Comparison of ENCODE assay signal across 27 cellular contexts in the genomic region with DNA sequence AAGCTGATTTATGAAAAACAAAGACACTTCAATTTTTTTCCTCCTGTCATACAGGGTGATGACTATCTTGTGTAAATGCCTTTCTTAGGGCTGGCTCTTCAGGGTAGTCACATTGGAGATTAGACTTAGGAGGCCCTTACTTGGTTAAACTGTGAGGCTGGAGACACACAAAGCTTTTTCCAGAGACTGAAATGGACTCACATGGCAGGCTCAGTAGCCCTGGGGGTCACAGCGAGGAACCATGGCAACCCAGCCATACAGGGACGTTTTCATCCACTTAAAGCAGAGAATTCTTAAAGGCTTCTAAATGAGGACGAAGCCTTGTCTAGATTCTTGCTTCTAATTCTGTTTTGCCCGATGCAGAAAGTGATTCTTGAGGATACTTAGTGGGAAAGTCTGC. TPM values are rescaled to one million over a fixed set of nuclear protein-coding genes. Genes with fewer than 3 reads are reported as not detected.
DNase-seq lines count a peak whose midpoint lies in the region; ATAC-seq, FAIRE-seq and TF ChIP-seq lines count a peak whose summit lies in the region.
"Had no signal": no experiment of that assay in that cellular context is flagged by ENCODE, and none has a peak within 500 bp of the region (broad histone marks: within the 10 kb centered on the region; RNA-seq: fewer than 3 reads in every experiment).

No MANE protein-coding gene starts in this region.

- no peaks in the 10 kb centered on the region for H3K79me2 ChIP-seq in neural progenitor cell (ENCODE audit: low read depth)

- peaks cover 51% of the 10 kb centered on the region for H3F3A ChIP-seq in neural progenitor cell (ENCODE audit: low read depth)

- H3K27me3 Mint-ChIP-seq in glutamatergic neuron (ENCODE audit: unreplicated experiment) (no peaks in the 10 kb centered on the region), neural progenitor cell (ENCODE audit: insufficient read depth, low read depth) (no peaks in the 10 kb centered on the region)

- peak overlapping the region; percentile 69 to 91 (median 81); a peak in 21 of 22 replicates for H3K4me2 ChIP-seq in BLaER1 treated with 17β-estradiol and CSF1 and Interleukin-3, amounts not matched to agents 10 nM and 100 nM
- H3K4me2 ChIP-seq in neural progenitor cell: peak overlapping the region; percentile 68

- H3K9ac ChIP-seq in BLaER1 treated with 17β-estradiol and CSF1 and Interleukin-3, amounts not matched to agents 10 nM and 100 nM: peak overlapping the region in 3 of 11 experiments; percentile 19 to 40 (median 27); a peak in 2 of 22 replicates
- H3K9ac ChIP-seq in neural progenitor cell (no peak overlapping the region), kidney (ENCODE audit: low read length in 2 of 2) (no peak overlapping the region)

- FAIRE-seq in kidney (lab: Jason Lieb, UNC): no peak
- FAIRE-seq: endothelial cell of umbilical vein, HTR-8/SVneo had no signal

- no peaks in the 10 kb centered on the region for H3K36me3 ChIP-seq in BLaER1 treated with 17β-estradiol and CSF1 and Interleukin-3, amounts not matched to agents 10 nM and 100 nM
- H3K36me3 ChIP-seq in neural progenitor cell (no peaks in the 10 kb centered on the region), kidney (ENCODE audit: control insufficient read depth in 1 of 2, insufficient read depth in 2 of 2, low read length in 2 of 2) (no peaks in the 10 kb centered on the region)
- H3K36me3 ChIP-seq: ascending aorta, sigmoid colon, tibial nerve had no signal

- H3K4me3 ChIP-seq in BLaER1 treated with 17β-estradiol and CSF1 and Interleukin-3, amounts not matched to agents 10 nM and 100 nM: peak overlapping the region in 2 of 10 experiments; percentile 1 to 26; a peak in 1 of 20 replicates
- peak overlapping the region; percentile 9 for H3K4me3 ChIP-seq in neural progenitor cell
- H3K4me3 ChIP-seq in kidney (ENCODE audit: low read length in 2 of 2): no peak overlapping the region
- H3K4me3 ChIP-seq: ascending aorta, sigmoid colon, tibial nerve had no signal

- H3K27ac ChIP-seq in BLaER1 treated with 17β-estradiol and CSF1 and Interleukin-3, amounts not matched to agents 10 nM and 100 nM: peak overlapping the region in 4 of 11 experiments; percentile 55 to 69 (median 60); a peak in 9 of 22 replicates
- H3K27ac ChIP-seq in neural progenitor cell (peak overlapping the region; percentile 91), kidney (ENCODE audit: low read depth in 2 of 2, low read length in 2 of 2) (no peak overlapping the region)
- H3K27ac ChIP-seq: ascending aorta, sigmoid colon, tibial nerve, VCaP had no signal

- H3K27ac Mint-ChIP-seq in glutamatergic neuron (ENCODE audit: unreplicated experiment): no peak overlapping the region
- peak overlapping the region; percentile 73 for H3K27ac Mint-ChIP-seq in neural progenitor cell
- H3K27ac Mint-ChIP-seq: activated CD4-positive, alpha-beta T cell treated with anti-CD3 and anti-CD28 coated beads, Interleukin-2, amount 10 ng/mL, durations not matched to agents 7 days and 5 days; activated naive CD4-positive, alpha-beta T cell treated with anti-CD3 and anti-CD28 coated beads, Interleukin-2, amount 50 U/mL, for 72 hours; activated T-helper 17 cell treated with anti-CD3 and anti-CD28 coated beads, Interleukin-2, amount 50 U/mL, for 72 hours; CD4-positive, alpha-beta T cell; memory B cell; naive B cell had no signal

- H4K20me1 ChIP-seq in BLaER1 treated with 17β-estradiol and CSF1 and Interleukin-3, amounts not matched to agents 10 nM and 100 nM: no peaks in the 10 kb centered on the region
- no peaks in the 10 kb centered on the region for H4K20me1 ChIP-seq in neural progenitor cell (ENCODE audit: low read depth)

- H3K9me3 Mint-ChIP-seq in glutamatergic neuron (ENCODE audit: unreplicated experiment) (no peaks in the 10 kb centered on the region), neural progenitor cell (peaks cover 11% of the 10 kb centered on the region)

- no peak for ATAC-seq in GM19395 (IDR thresholded peaks at IDR 0.05; ENCODE audit: unreplicated experiment)
- ATAC-seq: activated naive CD4-positive, alpha-beta T cell treated with anti-CD3 and anti-CD28 coated beads, Interleukin-2, amount 50 U/mL, for 72 hours; activated T-helper 17 cell treated with anti-CD3 and anti-CD28 coated beads, Interleukin-2, amount 50 U/mL, for 72 hours had no signal

- intact Hi-C loops in kidney (cut with DNase I): no loop called here

- TF ChIP-seq CTCF in glutamatergic neuron (IDR thresholded peaks at IDR 0.05; ENCODE audit: partially characterized antibody, unreplicated experiment) (no peak), neural progenitor cell (IDR thresholded peaks at IDR 0.05) (no peak), GM20000 (IDR thresholded peaks at IDR 0.05; ENCODE audit: extremely low read depth, missing control alignments) (no peak), kidney (IDR thresholded peaks at IDR 0.05; ENCODE audit: borderline replicate concordance, extremely low read depth, insufficient read depth) (no peak)

- peaks cover 11 to 20% (median 15%) of the 10 kb centered on the region in 11 experiments for H3K9me3 ChIP-seq in BLaER1 treated with 17β-estradiol and CSF1 and Interleukin-3, amounts not matched to agents 10 nM and 100 nM (replicated peaks in 1 of 11)
- H3K9me3 ChIP-seq in neural progenitor cell (ENCODE audit: low read depth): no peaks in the 10 kb centered on the region
- H3K9me3 ChIP-seq in kidney (ENCODE audit: control insufficient read depth in 1 of 2, low read length in 2 of 2): peaks cover 0 to 2% of the 10 kb centered on the region in 2 donors
- H3K9me3 ChIP-seq: ascending aorta, sigmoid colon, tibial nerve had no signal

- H3K4me1 Mint-ChIP-seq in glutamatergic neuron (ENCODE audit: low read depth, unreplicated experiment): peaks cover 9% of the 10 kb centered on the region
- peaks cover 45% of the 10 kb centered on the region for H3K4me1 Mint-ChIP-seq in neural progenitor cell
- H3K4me1 Mint-ChIP-seq: activated T-helper 17 cell treated with anti-CD3 and anti-CD28 coated beads, Interleukin-2, amount 50 U/mL, for 72 hours; central memory CD8-positive, alpha-beta T cell had no signal

- H2AFZ ChIP-seq in neural progenitor cell (replicated peaks): peak overlapping the region; percentile 91

- H3K27me3 ChIP-seq in BLaER1 treated with 17β-estradiol and CSF1 and Interleukin-3, amounts not matched to agents 10 nM and 100 nM: peaks cover 0 to 72% (median 0%) of the 10 kb centered on the region in 11 experiments; a peak in 7 of 22 replicates
- no peaks in the 10 kb centered on the region for H3K27me3 ChIP-seq in neural progenitor cell
- H3K27me3 ChIP-seq: ascending aorta, tibial nerve had no signal

- peak; percentile 16 for DNase-seq in NCI-H69 (lab: John Stamatoyannopoulos, UW)
- DNase-seq in glutamatergic neuron: peak; percentile 20
- peak; percentile 81 for DNase-seq in neural progenitor cell (ENCODE audit: low spot score)
- no peak for DNase-seq in GM20000 (ENCODE audit: low spot score)
- DNase-seq in kidney: no peak
- no peak for DNase-seq in Kasumi-1 (lab: John Stamatoyannopoulos, UW)
- DNase-seq: activated CD4-positive, alpha-beta T cell treated with anti-CD3 and anti-CD28 coated beads, Interleukin-2, amount 10 ng/mL, durations not matched to agents 7 days and 5 days; CD4-positive, alpha-beta T cell; GOT3; KG1; naive B cell; NCI-H1417 treated with DMSO at 0.1 percent for 48 hours; NCI-H2081 treated with DMSO at 0.1 percent for 48 hours; NCI-H524; RPMI8226; sigmoid colon had no signal

- peaks cover 23 to 43% (median 35%) of the 10 kb centered on the region in 10 experiments for H3K4me1 ChIP-seq in BLaER1 treated with 17β-estradiol and CSF1 and Interleukin-3, amounts not matched to agents 10 nM and 100 nM
- H3K4me1 ChIP-seq in neural progenitor cell (peaks cover 55% of the 10 kb centered on the region), kidney (ENCODE audit: control insufficient read depth in 1 of 2, insufficient read depth in 1 of 2, low read depth in 1 of 2, low read length in 2 of 2) (peaks cover 0 to 3% of the 10 kb centered on the region in 2 donors)
- H3K4me1 ChIP-seq: ascending aorta, tibial nerve had no signal

- H3K4me3 Mint-ChIP-seq in glutamatergic neuron (ENCODE audit: unreplicated experiment) (no peak overlapping the region), neural progenitor cell (peak overlapping the region; percentile 14)
- H3K4me3 Mint-ChIP-seq: activated CD4-positive, alpha-beta T cell treated with anti-CD3 and anti-CD28 coated beads, Interleukin-2, amount 10 ng/mL, durations not matched to agents 7 days and 5 days; activated T-helper 17 cell treated with anti-CD3 and anti-CD28 coated beads, Interleukin-2, amount 50 U/mL, for 72 hours; CD4-positive, alpha-beta T cell; central memory CD8-positive, alpha-beta T cell; memory B cell; naive B cell had no signal

- peaks cover 5% of the 10 kb centered on the region for H3K36me3 Mint-ChIP-seq in glutamatergic neuron (ENCODE audit: unreplicated experiment)
- H3K36me3 Mint-ChIP-seq in neural progenitor cell: no peaks in the 10 kb centered on the region
- H3K36me3 Mint-ChIP-seq: memory B cell had no signal

RNA-seq across cellular contexts. Expression of a gene that starts 57.3 kb away (rescaled TPM):
- total RNA-seq in glutamatergic neuron (ENCODE audit: unreplicated experiment): 47.5 TPM
- total RNA-seq in neural progenitor cell (ENCODE audit: low replicate concordance): 42.6 and 83.6 TPM in 2 replicates
- 10.5 TPM for total RNA-seq in kidney
- 0.90 TPM for polyA plus RNA-seq in kidney (ENCODE audit: insufficient read depth, low read depth, low replicate concordance)

RNA-seq across cellular contexts. Expression of a gene that starts 57.5 kb away (rescaled TPM):
- 246 TPM for total RNA-seq in glutamatergic neuron (ENCODE audit: unreplicated experiment)
- 671 and 807 TPM in 2 replicates for total RNA-seq in neural progenitor cell (ENCODE audit: low replicate concordance)
- 444 TPM for total RNA-seq in kidney
- polyA plus RNA-seq in kidney (ENCODE audit: insufficient read depth, low read depth, low replicate concordance): 529 TPM

RNA-seq across cellular contexts. Expression of a gene that starts 57.9 kb away (rescaled TPM):
- 114 TPM for total RNA-seq in glutamatergic neuron (ENCODE audit: unreplicated experiment)
- total RNA-seq in neural progenitor cell (ENCODE audit: low replicate concordance): 110 and 115 TPM in 2 replicates
- total RNA-seq in kidney: 97.2 TPM
- polyA plus RNA-seq in kidney (ENCODE audit: insufficient read depth, low read depth, low replicate concordance): 67.6 TPM

Comparison
In these comparisons a context has a peak if more than half of its experiments do, and no peak if none do; other contexts are left out.
1. DNase-seq: peak in NCI-H69 (single experiment), glutamatergic neuron (single experiment) and neural progenitor cell (single experiment); none in GM20000 (single experiment), kidney (single experiment) and Kasumi-1 (0 of 2).